In the genomic region with DNA sequence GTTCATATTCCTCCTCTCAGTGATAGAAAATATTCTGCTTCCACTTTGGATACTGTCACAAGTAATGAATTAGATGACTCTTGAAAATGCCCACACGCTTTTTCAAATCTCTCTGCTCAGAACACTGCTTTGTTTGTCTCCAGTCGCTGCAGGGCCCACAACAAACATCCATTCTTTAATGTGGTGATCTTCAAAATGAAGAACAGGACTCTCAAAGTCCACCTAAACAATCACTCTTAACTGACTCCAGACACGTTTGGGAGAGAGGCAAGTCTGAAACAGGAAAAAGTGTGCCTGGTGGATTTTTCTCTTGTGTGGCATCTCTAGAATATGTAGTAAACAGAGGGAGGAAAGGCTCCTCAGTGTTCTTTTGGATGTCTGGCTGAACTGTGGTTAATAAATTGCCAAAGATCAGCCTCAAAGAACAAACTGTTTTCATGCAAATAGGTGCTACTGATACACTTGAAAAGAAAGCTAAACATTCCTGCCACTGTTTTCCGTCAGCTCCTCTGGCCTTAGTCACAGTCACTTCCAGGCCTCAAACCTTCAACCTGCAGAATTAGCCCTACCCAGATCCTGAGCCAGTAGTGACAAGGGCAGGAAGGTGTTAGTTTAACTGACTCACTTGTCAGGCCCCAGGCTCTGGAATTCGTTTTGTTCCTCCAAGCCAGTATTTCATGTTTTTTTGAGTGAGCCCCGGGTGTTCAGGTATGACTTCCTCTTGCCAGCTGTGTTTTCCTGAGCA, we compare ENCODE assay signal across 13 cellular contexts.
DNase-seq lines count a peak whose midpoint lies in the region; ATAC-seq, FAIRE-seq and TF ChIP-seq lines count a peak whose summit lies in the region.
"Had no signal": no experiment of that assay in that cellular context is flagged by ENCODE, and none has a peak within 500 bp of the region (broad histone marks: within the 10 kb centered on the region; RNA-seq: fewer than 3 reads in every experiment).

No MANE protein-coding gene starts in this region.

- no peaks in the 10 kb centered on the region for H3K36me3 ChIP-seq in kidney (ENCODE audit: control insufficient read depth in 1 of 2, insufficient read depth in 2 of 2, low read length in 2 of 2)
- H3K36me3 ChIP-seq in small intestine (ENCODE audit: control insufficient read depth in 2 of 2, insufficient read depth in 2 of 2, low read length in 2 of 2), result no peaks in the 10 kb centered on the region

- 25 to 51% (median 33%) methylated on average over 6 of the region's 6 CpGs for WGBS in small intestine, 3 donors

- H3K4me3 ChIP-seq in kidney (ENCODE audit: low read length in 2 of 2) (no peak overlapping the region), small intestine (ENCODE audit: low read depth in 1 of 2, low read length in 2 of 2) (no peak overlapping the region)

- H3K27me3 ChIP-seq in small intestine (ENCODE audit: control insufficient read depth in 2 of 2, insufficient read depth in 2 of 2, low read length in 2 of 2), result no peaks in the 10 kb centered on the region

- H3K9me3 ChIP-seq in kidney (ENCODE audit: control insufficient read depth in 1 of 2, low read length in 2 of 2) (no peaks in the 10 kb centered on the region), small intestine (ENCODE audit: control insufficient read depth, low read depth) (no peaks in the 10 kb centered on the region)

- H3K4me1 ChIP-seq in kidney (ENCODE audit: control insufficient read depth in 1 of 2, insufficient read depth in 1 of 2, low read depth in 1 of 2, low read length in 2 of 2) (peaks cover 5 to 19% of the 10 kb centered on the region in 2 donors), small intestine (ENCODE audit: control insufficient read depth in 2 of 2, insufficient read depth in 1 of 2, low read depth in 1 of 2, low read length in 1 of 2) (no peaks in the 10 kb centered on the region)

- no peak overlapping the region for H3K9ac ChIP-seq in kidney (ENCODE audit: low read length in 2 of 2)

- no peak for TF ChIP-seq CTCF in kidney (IDR thresholded peaks at IDR 0.05; ENCODE audit: borderline replicate concordance, extremely low read depth, insufficient read depth)

- peak; percentile 95 for FAIRE-seq in kidney (lab: Jason Lieb, UNC)
- no peak for FAIRE-seq in small intestine (lab: Jason Lieb, UNC)

- intact Hi-C loops in kidney (cut with DNase I), result no loop called here

- peak overlapping the region; percentile 72 to 77 for H3K27ac ChIP-seq in kidney (ENCODE audit: low read depth in 2 of 2, low read length in 2 of 2)
- H3K27ac ChIP-seq in small intestine (ENCODE audit: low read depth in 1 of 2, low read length in 1 of 2), result peak overlapping the region in 1 of 2 donors; percentile 83

- no peak for ATAC-seq in GM21423 (IDR thresholded peaks at IDR 0.05; ENCODE audit: unreplicated experiment)

- DNase-seq in HT1080 (ENCODE audit: low read depth) (peak; percentile 0), SW480 (ENCODE audit: low spot score) (peak; percentile 68), kidney (no peak), small intestine (peak; percentile 18), MV-4-11 (lab: John Stamatoyannopoulos, UW) (no peak)
- DNase-seq in stimulated activated CD4-positive, alpha-beta T cell treated with anti-CD3 and anti-CD28 coated beads, Interleukin-2, amount 100 ng/mL, for 24 hours, result no peak
- DNase-seq in stimulated activated CD4-positive, alpha-beta T cell treated with anti-CD3 and anti-CD28 coated beads, Interleukin-2, amount 100 ng/mL, for 48 hours, result no peak
- DNase-seq: activated CD4-positive, alpha-beta T cell treated with anti-CD3 and anti-CD28 coated beads, Interleukin-2, amount 10 ng/mL, durations not matched to agents 7 days and 5 days; activated T-cell treated with anti-CD3 and anti-CD28 coated beads, Interleukin-2, amount 50 U/mL, for 24 hours; naive B cell; NCI-H1092 treated with DMSO at 0.1 percent for 48 hours; NCI-H2227 treated with DMSO at 0.1 percent for 48 hours had no signal

Comparison
In these comparisons a context has a peak if more than half of its experiments do, and no peak if none do; other contexts are left out.
1. DNase-seq: peak in HT1080 (single experiment), SW480 (single experiment) and small intestine (single experiment); none in kidney (single experiment), stimulated activated CD4-positive, alpha-beta T cell treated with anti-CD3 and anti-CD28 coated beads, Interleukin-2, amount 100 ng/mL, for 24 hours (0 of 2), MV-4-11 (single experiment) and stimulated activated CD4-positive, alpha-beta T cell treated with anti-CD3 and anti-CD28 coated beads, Interleukin-2, amount 100 ng/mL, for 48 hours (0 of 2).